16 cellular contexts compared by ENCODE assay signal in the genomic region with DNA sequence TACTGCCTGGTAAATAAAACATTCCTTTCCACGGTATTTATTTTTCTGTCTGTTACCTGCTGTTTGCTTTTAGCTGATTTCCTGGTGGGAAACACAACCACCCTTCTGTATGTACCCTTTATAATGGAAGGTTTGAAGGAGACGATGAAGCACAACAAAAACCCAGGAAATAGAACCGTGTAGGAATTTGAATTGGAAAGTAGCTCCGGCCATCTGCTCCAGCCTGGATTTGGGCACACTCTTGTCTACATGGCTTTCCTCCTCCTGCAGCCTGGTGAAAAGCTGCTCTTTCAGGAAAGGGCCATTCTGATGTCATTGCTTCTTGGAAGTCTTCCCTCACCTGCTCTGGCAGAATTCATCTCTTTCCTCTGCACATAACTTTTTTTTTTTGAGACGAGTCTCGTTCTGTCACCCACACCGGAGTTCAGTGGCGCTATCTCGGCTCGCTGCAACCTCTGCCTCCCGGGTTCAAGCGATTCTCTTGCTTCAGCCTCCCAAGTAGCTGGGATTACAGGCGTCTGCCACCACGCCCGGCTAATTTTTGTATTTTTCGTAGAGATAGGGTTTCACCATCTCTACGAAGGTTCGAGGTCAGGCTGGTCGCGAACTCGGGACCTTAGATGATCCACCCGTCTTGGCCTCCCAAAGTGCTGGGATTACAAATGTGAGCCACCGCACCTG. TPM values are rescaled to one million over a fixed set of nuclear protein-coding genes. Genes with fewer than 3 reads are reported as not detected.
A peak's percentile ranks its signal among the peaks of the same experiment; 100 is the strongest.
DNase-seq lines count a peak whose midpoint lies in the region; ATAC-seq and TF ChIP-seq lines count a peak whose summit lies in the region.
"Had no signal": no experiment of that assay in that cellular context is flagged by ENCODE, and none has a peak within 500 bp of the region (broad histone marks: within the 10 kb centered on the region; RNA-seq: fewer than 3 reads in every experiment).

No MANE protein-coding gene starts in this region.

- peaks cover 0 to 38% (median 18%) of the 10 kb centered on the region in 9 donors for H3K4me1 ChIP-seq in heart right ventricle
- H3K4me1 ChIP-seq in RWPE2 (ENCODE audit: insufficient read depth, poor library complexity, severe bottlenecking) = peaks cover 6% of the 10 kb centered on the region
- H3K4me1 ChIP-seq in iPS DF 6.9 (ENCODE audit: control insufficient read depth, insufficient read depth, low read length) = peaks cover 5% of the 10 kb centered on the region
- H3K4me1 ChIP-seq in tibial artery = peaks cover 0 to 27% (median 18%) of the 10 kb centered on the region in 4 donors
- H3K4me1 ChIP-seq: BE2C had no signal

- H3K9me3 ChIP-seq in heart right ventricle (no peaks in the 10 kb centered on the region), RWPE2 (ENCODE audit: severe bottlenecking) (no peaks in the 10 kb centered on the region), iPS DF 6.9 (ENCODE audit: control insufficient read depth, insufficient read depth, low read length) (no peaks in the 10 kb centered on the region), tibial artery (no peaks in the 10 kb centered on the region)
- H3K9me3 ChIP-seq: BE2C, pancreas, SK-N-SH had no signal

- no peak for DNase-seq in heart right ventricle
- DNase-seq in left ventricle myocardium superior = no peak
- no peak for DNase-seq in RWPE2 (ENCODE audit: low spot score)
- no peak for DNase-seq in iPS DF 6.9 (ENCODE audit: low read depth, low spot score)
- no peak for DNase-seq in tibial artery
- no peak for DNase-seq in activated CD4-positive, alpha-beta T cell treated with anti-CD3 and anti-CD28 coated beads, Interleukin-2, amount 10 ng/mL, durations not matched to agents 7 days and 5 days
- no peak for DNase-seq in NCI-H748 (lab: John Stamatoyannopoulos, UW; ENCODE audit: unreplicated experiment)
- DNase-seq: activated CD4-positive, CD25-positive, alpha-beta regulatory T cell treated with anti-CD3 and anti-CD28 coated beads, Interleukin-2, amount 50 U/mL, for 72 hours; BE2C; central memory CD4-positive, alpha-beta T cell; NCI-H1436; pancreas; SK-N-SH; stimulated activated CD4-positive, alpha-beta T cell treated with anti-CD3 and anti-CD28 coated beads, Interleukin-2, amount 100 ng/mL, for 24 hours had no signal

- no peak overlapping the region for H3K27ac Mint-ChIP-seq in activated CD4-positive, alpha-beta T cell treated with anti-CD3 and anti-CD28 coated beads, Interleukin-2, amount 10 ng/mL, durations not matched to agents 7 days and 5 days

- peak overlapping the region in 1 of 10 donors; percentile 86 for H3K4me3 ChIP-seq in heart right ventricle
- no peak overlapping the region for H3K4me3 ChIP-seq in RWPE2 (ENCODE audit: severe bottlenecking)
- H3K4me3 ChIP-seq in iPS DF 6.9 (ENCODE audit: low read length) = no peak overlapping the region
- no peak overlapping the region for H3K4me3 ChIP-seq in tibial artery
- H3K4me3 ChIP-seq: pancreas had no signal

- H3K27me3 Mint-ChIP-seq in activated CD4-positive, alpha-beta T cell treated with anti-CD3 and anti-CD28 coated beads, Interleukin-2, amount 10 ng/mL, durations not matched to agents 7 days and 5 days = peaks cover 20% of the 10 kb centered on the region

- TF ChIP-seq CTCF in heart right ventricle (IDR thresholded peaks at IDR 0.05) (no peak), RWPE2 (IDR thresholded peaks at IDR 0.05; ENCODE audit: poor library complexity, severe bottlenecking) (no peak), tibial artery (IDR thresholded peaks at IDR 0.05) (no peak)

- WGBS in heart right ventricle, 2 donors = 83 to 85% methylated on average over 23 of the region's 23 CpGs
- no CpG with 5 or more reads among the region's 23 CpGs for WGBS in iPS DF 6.9 (ENCODE audit: insufficient coverage, insufficient read length)

- H3K4me3 Mint-ChIP-seq in activated CD4-positive, alpha-beta T cell treated with anti-CD3 and anti-CD28 coated beads, Interleukin-2, amount 10 ng/mL, durations not matched to agents 7 days and 5 days = no peak overlapping the region

- H3K4me1 Mint-ChIP-seq in activated CD4-positive, alpha-beta T cell treated with anti-CD3 and anti-CD28 coated beads, Interleukin-2, amount 10 ng/mL, durations not matched to agents 7 days and 5 days = peaks cover 32% of the 10 kb centered on the region

- no peaks in the 10 kb centered on the region for H3K9me3 Mint-ChIP-seq in activated CD4-positive, alpha-beta T cell treated with anti-CD3 and anti-CD28 coated beads, Interleukin-2, amount 10 ng/mL, durations not matched to agents 7 days and 5 days

- H3K27ac ChIP-seq in heart right ventricle (peak overlapping the region in 7 of 10 donors; percentile 9 to 95 (median 89)), RWPE2 (ENCODE audit: poor library complexity, severe bottlenecking) (peak overlapping the region; percentile 80), iPS DF 6.9 (ENCODE audit: low read length) (peak overlapping the region; percentile 13), tibial artery (peak overlapping the region; percentile 98 to 99)
- H3K27ac ChIP-seq: pancreas had no signal

- CTCF ChIA-PET in activated CD4-positive, alpha-beta T cell treated with anti-CD3 and anti-CD28 coated beads, Interleukin-2, amount 10 ng/mL, durations not matched to agents 7 days and 5 days (lab: Charles Lee) = interaction anchor here (0.8 kb wide), 1 partner anchor 9 kb away, joined by 3 read pairs; no protein-coding TSS in a partner anchor

- no peak for ATAC-seq in heart right ventricle
- ATAC-seq in left ventricle myocardium superior = no peak
- no peak for ATAC-seq in RWPE2 (ENCODE audit: low read depth)
- ATAC-seq in HG02840 (IDR thresholded peaks at IDR 0.05; ENCODE audit: low FRiP score, unreplicated experiment) = no peak
- ATAC-seq: HCT116, pancreas had no signal

- intact Hi-C loops in heart right ventricle (cut with DNase I) = loop anchor here in 3 of 10 donors (5.0 kb wide), 2 partner anchors 57 to 83 kb away; no protein-coding TSS in a partner anchor
- intact Hi-C loops in left ventricle myocardium superior (cut with micrococcal nuclease) = no loop called here
- intact Hi-C loops in tibial artery (cut with DNase I; ENCODE audit: low total_unique reads) = no loop called here

- H3K36me3 Mint-ChIP-seq in activated CD4-positive, alpha-beta T cell treated with anti-CD3 and anti-CD28 coated beads, Interleukin-2, amount 10 ng/mL, durations not matched to agents 7 days and 5 days (ENCODE audit: low read depth) = peaks cover 10% of the 10 kb centered on the region

- H3K36me3 ChIP-seq in heart right ventricle = peaks cover 0 to 6% (median 0%) of the 10 kb centered on the region in 9 donors
- H3K36me3 ChIP-seq in RWPE2 (ENCODE audit: low read depth) = peaks cover 23% of the 10 kb centered on the region
- H3K36me3 ChIP-seq in iPS DF 6.9 (ENCODE audit: control insufficient read depth, insufficient read depth, low read length) = no peaks in the 10 kb centered on the region
- H3K36me3 ChIP-seq in tibial artery = no peaks in the 10 kb centered on the region
- H3K36me3 ChIP-seq: BE2C, pancreas had no signal

- H3K27me3 ChIP-seq in heart right ventricle (peaks cover 0 to 22% (median 0%) of the 10 kb centered on the region in 7 donors), RWPE2 (ENCODE audit: insufficient read depth, poor library complexity, severe bottlenecking) (no peaks in the 10 kb centered on the region), iPS DF 6.9 (ENCODE audit: control insufficient read depth, insufficient read depth, low read length) (peaks cover 4% of the 10 kb centered on the region; the same call in 1 of the 2 replicates), tibial artery (no peaks in the 10 kb centered on the region)
- H3K27me3 ChIP-seq: pancreas had no signal

- POLR2A ChIA-PET in activated CD4-positive, alpha-beta T cell treated with anti-CD3 and anti-CD28 coated beads, Interleukin-2, amount 10 ng/mL, durations not matched to agents 7 days and 5 days (lab: Charles Lee) = no interaction called here

RNA-seq across cellular contexts. Expression of gene AK4, which starts 2.7 kb away (rescaled TPM):
- total RNA-seq in heart right ventricle (100 to 1,000 TPM; 122 to 179 (median 143) TPM), left ventricle myocardium superior (163 TPM)
- 10 to 100 TPM in 1 of 2 donors, 1 to 10 TPM in 1; 9.9 to 25.1 TPM for polyA plus RNA-seq in heart right ventricle
- 10 to 100 TPM; 37.3 to 42.6 TPM for total RNA-seq in activated CD4-positive, alpha-beta T cell treated with anti-CD3 and anti-CD28 coated beads, Interleukin-2, amount 10 ng/mL, durations not matched to agents 7 days and 5 days

Comparison
In these comparisons a context has a peak if more than half of its experiments do, and no peak if none do; other contexts are left out.
1. H3K27ac ChIP-seq: peak in every context shown above with its lines; median percentile 98 in tibial artery; 89 in heart right ventricle; 80 in RWPE2; 13 in iPS DF 6.9.